In the genomic region with DNA sequence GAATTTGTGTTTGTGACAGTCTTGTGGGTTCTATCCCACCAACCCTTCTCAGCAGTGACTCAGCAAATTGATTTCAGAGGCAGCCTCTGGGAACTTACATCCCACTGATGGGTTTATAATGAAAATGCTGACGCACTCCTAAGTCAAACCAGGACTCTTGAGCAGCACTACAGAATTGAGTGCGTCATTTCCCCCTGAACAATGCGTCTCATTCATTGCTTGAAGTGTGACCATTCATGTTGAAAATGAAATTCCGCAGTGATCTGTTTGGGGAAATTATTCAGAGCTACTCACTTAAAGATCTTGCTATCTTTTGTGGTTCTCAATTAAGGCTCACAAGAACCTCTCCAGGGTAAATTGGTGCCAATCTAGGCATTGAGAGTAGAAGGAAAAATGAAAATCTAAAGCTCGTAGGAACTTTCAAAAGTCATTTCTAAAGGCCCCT, we compare ENCODE assay signal across 8 cellular contexts.
DNase-seq lines count a peak whose midpoint lies in the region; ATAC-seq and TF ChIP-seq lines count a peak whose summit lies in the region.

No MANE protein-coding gene starts in this region.

- ATAC-seq in GM19351 (IDR thresholded peaks at IDR 0.05; ENCODE audit: unreplicated experiment) (peak; percentile 98), HG03159 (IDR thresholded peaks at IDR 0.05; ENCODE audit: unreplicated experiment) (peak; percentile 97)

- in situ Hi-C loops in brain microvascular endothelial cell (cut with HindIII; ENCODE audit: low pct_ligation_motif_present, low sequenced_read_pairs): no loop called here

- no peaks in the 10 kb centered on the region for H3K36me3 Mint-ChIP-seq in endothelial cell (ENCODE audit: low read depth, unreplicated experiment)

- TF ChIP-seq CTCF in brain microvascular endothelial cell (IDR thresholded peaks at IDR 0.05; ENCODE audit: low read depth, low read length, missing control alignments) (no peak), endothelial cell (IDR thresholded peaks at IDR 0.05; ENCODE audit: unreplicated experiment) (no peak)

- no peak overlapping the region for H3K4me3 ChIP-seq in brain microvascular endothelial cell (ENCODE audit: low read depth, low read length)

- no peaks in the 10 kb centered on the region for H3K4me1 Mint-ChIP-seq in endothelial cell (ENCODE audit: unreplicated experiment)

- no peaks in the 10 kb centered on the region for H3K27me3 ChIP-seq in brain microvascular endothelial cell (replicated peaks)

- no peak overlapping the region for H3K27ac ChIP-seq in brain microvascular endothelial cell

- no peaks in the 10 kb centered on the region for H3K9me3 Mint-ChIP-seq in endothelial cell (ENCODE audit: unreplicated experiment)

- no peaks in the 10 kb centered on the region for H3K36me3 ChIP-seq in brain microvascular endothelial cell (replicated peaks)

- no peak overlapping the region for H3K4me3 Mint-ChIP-seq in endothelial cell (ENCODE audit: unreplicated experiment)

- DNase-seq in DMS53 (lab: John Stamatoyannopoulos, UW) (peak; percentile 89), brain microvascular endothelial cell (peak; percentile 10), anterior cingulate cortex (lab: John Stamatoyannopoulos, UW) (no peak), endothelial cell (ENCODE audit: low spot score) (no peak), DMS153 (lab: John Stamatoyannopoulos, UW) (no peak), dedifferentiated amniotic fluid mesenchymal stem cell (ENCODE audit: extremely low spot score) (no peak)

- no peaks in the 10 kb centered on the region for H3K27me3 Mint-ChIP-seq in endothelial cell (ENCODE audit: unreplicated experiment)

- H3K27ac Mint-ChIP-seq in endothelial cell (ENCODE audit: unreplicated experiment): no peak overlapping the region

Comparison
In these comparisons a context has a peak if more than half of its experiments do, and no peak if none do; other contexts are left out.
1. DNase-seq: peak in DMS53 (single experiment) and brain microvascular endothelial cell (single experiment); none in anterior cingulate cortex (0 of 58), endothelial cell (single experiment), DMS153 (single experiment) and dedifferentiated amniotic fluid mesenchymal stem cell (single experiment).